1 cellular context compared by ENCODE assay signal in the genomic region with DNA sequence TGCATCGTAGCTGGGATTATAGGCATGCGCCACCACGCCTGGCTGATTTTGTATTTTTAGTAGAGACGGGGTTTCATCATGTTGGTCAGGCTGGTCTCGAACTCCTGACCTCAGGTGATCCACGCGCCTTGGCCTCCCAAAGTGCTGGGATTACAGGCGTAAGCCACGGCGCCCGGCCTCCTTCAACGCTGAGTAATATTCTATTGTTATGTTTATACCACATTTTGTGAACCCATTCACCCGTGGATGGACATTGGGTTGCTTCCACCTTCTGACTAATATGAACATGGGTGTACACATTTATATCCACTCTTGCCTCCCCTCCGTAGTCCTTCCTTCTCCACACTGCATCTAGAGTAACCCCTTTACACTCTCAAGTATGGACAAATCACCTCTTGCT.
TF ChIP-seq lines count a peak whose summit lies in the region.

No MANE protein-coding gene starts in this region.

TF ChIP-seq in K562, 482 proteins besides CTCF, POLR2A, EP300 and RAD21:
- TF ChIP-seq, protein P1, sequence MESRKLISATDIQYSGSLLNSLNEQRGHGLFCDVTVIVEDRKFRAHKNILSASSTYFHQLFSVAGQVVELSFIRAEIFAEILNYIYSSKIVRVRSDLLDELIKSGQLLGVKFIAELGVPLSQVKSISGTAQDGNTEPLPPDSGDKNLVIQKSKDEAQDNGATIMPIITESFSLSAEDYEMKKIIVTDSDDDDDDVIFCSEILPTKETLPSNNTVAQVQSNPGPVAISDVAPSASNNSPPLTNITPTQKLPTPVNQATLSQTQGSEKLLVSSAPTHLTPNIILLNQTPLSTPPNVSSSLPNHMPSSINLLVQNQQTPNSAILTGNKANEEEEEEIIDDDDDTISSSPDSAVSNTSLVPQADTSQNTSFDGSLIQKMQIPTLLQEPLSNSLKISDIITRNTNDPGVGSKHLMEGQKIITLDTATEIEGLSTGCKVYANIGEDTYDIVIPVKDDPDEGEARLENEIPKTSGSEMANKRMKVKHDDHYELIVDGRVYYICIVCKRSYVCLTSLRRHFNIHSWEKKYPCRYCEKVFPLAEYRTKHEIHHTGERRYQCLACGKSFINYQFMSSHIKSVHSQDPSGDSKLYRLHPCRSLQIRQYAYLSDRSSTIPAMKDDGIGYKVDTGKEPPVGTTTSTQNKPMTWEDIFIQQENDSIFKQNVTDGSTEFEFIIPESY (CRISPR knock-in tag; IDR thresholded peaks at IDR 0.05), result 0 out of 2 replicates have a peak, but pooled peaks have one; percentile 47
TF ChIP-seq in K562: peak in this region for 1; not testable (repeated sequence) for 481.
